Comparison of ENCODE assay signal across 1 cellular context in the genomic region with DNA sequence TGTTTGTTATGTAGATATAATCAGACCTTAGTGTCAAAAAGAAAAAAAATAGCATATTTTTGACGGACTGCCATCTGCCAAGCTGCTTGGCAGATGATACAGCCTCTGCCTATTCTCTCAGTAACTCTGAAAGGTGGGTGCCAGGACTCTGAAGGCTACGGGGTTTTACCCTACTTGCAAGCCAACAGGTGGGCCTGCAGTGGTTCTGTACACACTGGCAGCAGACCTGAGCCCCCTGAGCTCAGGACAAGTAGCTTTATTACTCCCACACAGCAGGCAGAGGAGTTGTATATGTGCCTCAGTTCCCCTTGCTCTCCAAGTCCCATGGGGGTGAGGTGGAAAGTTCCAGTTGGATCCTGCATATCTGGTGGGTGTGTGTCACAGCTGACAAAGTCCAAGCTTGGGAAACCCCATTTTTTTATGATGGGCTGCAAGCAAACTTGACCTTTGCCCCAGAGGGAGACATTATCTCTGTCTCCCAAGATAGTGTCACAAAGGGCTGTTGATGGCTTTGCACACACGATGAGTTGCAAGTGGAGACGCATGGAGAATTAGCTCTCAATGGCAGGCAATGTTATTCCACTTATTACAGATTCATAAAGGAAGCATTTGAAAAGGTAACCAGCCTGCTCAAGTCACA.
TF ChIP-seq lines count a peak whose summit lies in the region.

No MANE protein-coding gene starts in this region.

TF ChIP-seq in HepG2, 621 proteins besides CTCF, POLR2A, EP300 and RAD21 (continued from another document and continues in another):
- TF ChIP-seq, protein P1, sequence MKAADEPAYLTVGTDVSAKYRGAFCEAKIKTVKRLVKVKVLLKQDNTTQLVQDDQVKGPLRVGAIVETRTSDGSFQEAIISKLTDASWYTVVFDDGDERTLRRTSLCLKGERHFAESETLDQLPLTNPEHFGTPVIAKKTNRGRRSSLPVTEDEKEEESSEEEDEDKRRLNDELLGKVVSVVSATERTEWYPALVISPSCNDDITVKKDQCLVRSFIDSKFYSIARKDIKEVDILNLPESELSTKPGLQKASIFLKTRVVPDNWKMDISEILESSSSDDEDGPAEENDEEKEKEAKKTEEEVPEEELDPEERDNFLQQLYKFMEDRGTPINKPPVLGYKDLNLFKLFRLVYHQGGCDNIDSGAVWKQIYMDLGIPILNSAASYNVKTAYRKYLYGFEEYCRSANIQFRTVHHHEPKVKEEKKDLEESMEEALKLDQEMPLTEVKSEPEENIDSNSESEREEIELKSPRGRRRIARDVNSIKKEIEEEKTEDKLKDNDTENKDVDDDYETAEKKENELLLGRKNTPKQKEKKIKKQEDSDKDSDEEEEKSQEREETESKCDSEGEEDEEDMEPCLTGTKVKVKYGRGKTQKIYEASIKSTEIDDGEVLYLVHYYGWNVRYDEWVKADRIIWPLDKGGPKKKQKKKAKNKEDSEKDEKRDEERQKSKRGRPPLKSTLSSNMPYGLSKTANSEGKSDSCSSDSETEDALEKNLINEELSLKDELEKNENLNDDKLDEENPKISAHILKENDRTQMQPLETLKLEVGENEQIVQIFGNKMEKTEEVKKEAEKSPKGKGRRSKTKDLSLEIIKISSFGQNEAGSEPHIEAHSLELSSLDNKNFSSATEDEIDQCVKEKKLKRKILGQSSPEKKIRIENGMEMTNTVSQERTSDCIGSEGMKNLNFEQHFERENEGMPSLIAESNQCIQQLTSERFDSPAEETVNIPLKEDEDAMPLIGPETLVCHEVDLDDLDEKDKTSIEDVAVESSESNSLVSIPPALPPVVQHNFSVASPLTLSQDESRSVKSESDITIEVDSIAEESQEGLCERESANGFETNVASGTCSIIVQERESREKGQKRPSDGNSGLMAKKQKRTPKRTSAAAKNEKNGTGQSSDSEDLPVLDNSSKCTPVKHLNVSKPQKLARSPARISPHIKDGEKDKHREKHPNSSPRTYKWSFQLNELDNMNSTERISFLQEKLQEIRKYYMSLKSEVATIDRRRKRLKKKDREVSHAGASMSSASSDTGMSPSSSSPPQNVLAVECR (CRISPR knock-in tag; IDR thresholded peaks at IDR 0.05; ENCODE audit: borderline replicate concordance) = peak; percentile 49; the same call in 1 of the 2 replicates
- TF ChIP-seq EHMT2 (IDR thresholded peaks at IDR 0.05; ENCODE audit: borderline replicate concordance, low read depth, low read length) (peak; percentile 63; the same call in 1 of the 2 replicates), ZNF263 (CRISPR knock-in tag; IDR thresholded peaks at IDR 0.05) (no peak), ZNF333 (CRISPR knock-in tag; IDR thresholded peaks at IDR 0.05; ENCODE audit: borderline replicate concordance) (0 out of 2 replicates have a peak, but pooled peaks have one; percentile 48), ATRX (CRISPR knock-in tag; IDR thresholded peaks at IDR 0.05; ENCODE audit: borderline replicate concordance) (no peak), HNRNPH1 (optimal IDR thresholded peaks at IDR 0.05; ENCODE audit: low read depth, low read length) (no peak), ZNF30 (CRISPR knock-in tag; IDR thresholded peaks at IDR 0.05) (no peak), ZNF549 (CRISPR knock-in tag; IDR thresholded peaks at IDR 0.05) (no peak), ZBTB3 (CRISPR knock-in tag; IDR thresholded peaks at IDR 0.05; ENCODE audit: borderline replicate concordance, low read depth) (no peak), FOXM1 (CRISPR knock-in tag; IDR thresholded peaks at IDR 0.05) (no peak), NCOA5 (CRISPR knock-in tag; IDR thresholded peaks at IDR 0.05) (no peak), ZNF557 (CRISPR knock-in tag; IDR thresholded peaks at IDR 0.05) (no peak), ZNF530 (CRISPR knock-in tag; IDR thresholded peaks at IDR 0.05; ENCODE audit: low read depth) (no peak), SPEN (CRISPR knock-in tag; IDR thresholded peaks at IDR 0.05; ENCODE audit: low read depth) (peak; percentile 59; the same call in 1 of the 2 replicates), MEIS1 (CRISPR knock-in tag; IDR thresholded peaks at IDR 0.05; ENCODE audit: borderline replicate concordance) (peak; percentile 78; the same call in 1 of the 2 replicates), ELF3 (CRISPR knock-in tag; IDR thresholded peaks at IDR 0.05) (peak; percentile 62; the same call in 1 of the 2 replicates), NCOA1 (CRISPR knock-in tag; IDR thresholded peaks at IDR 0.05) (peak; percentile 39; the same call in 1 of the 2 replicates), KLF9 (CRISPR knock-in tag; IDR thresholded peaks at IDR 0.05; ENCODE audit: low read depth) (peak; percentile 30; the same call in 1 of the 2 replicates), FIP1L1 (IDR thresholded peaks at IDR 0.05; ENCODE audit: borderline replicate concordance, insufficient read depth, low read depth, low read length) (0 out of 2 replicates have a peak, but pooled peaks have one; percentile 34), ARHGAP35 (CRISPR knock-in tag; IDR thresholded peaks at IDR 0.05; ENCODE audit: borderline replicate concordance) (no peak), FOXC1 (CRISPR knock-in tag; IDR thresholded peaks at IDR 0.05; ENCODE audit: borderline replicate concordance) (0 out of 2 replicates have a peak, but pooled peaks have one; percentile 54), ZNF839 (CRISPR knock-in tag; IDR thresholded peaks at IDR 0.05; ENCODE audit: borderline replicate concordance) (no peak), PTBP1 (IDR thresholded peaks at IDR 0.05; ENCODE audit: low read depth, low read length, poor library complexity, severe bottlenecking) (no peak), FOSL2 (CRISPR knock-in tag; IDR thresholded peaks at IDR 0.05) (peak; percentile 86), ZNF296 (CRISPR knock-in tag; conservative IDR thresholded peaks at IDR 0.05) (no peak), NFIC (IDR thresholded peaks at IDR 0.05; ENCODE audit: low read length) (peak; percentile 50; the same call in 1 of the 2 replicates)
- TF ChIP-seq, protein P2, sequence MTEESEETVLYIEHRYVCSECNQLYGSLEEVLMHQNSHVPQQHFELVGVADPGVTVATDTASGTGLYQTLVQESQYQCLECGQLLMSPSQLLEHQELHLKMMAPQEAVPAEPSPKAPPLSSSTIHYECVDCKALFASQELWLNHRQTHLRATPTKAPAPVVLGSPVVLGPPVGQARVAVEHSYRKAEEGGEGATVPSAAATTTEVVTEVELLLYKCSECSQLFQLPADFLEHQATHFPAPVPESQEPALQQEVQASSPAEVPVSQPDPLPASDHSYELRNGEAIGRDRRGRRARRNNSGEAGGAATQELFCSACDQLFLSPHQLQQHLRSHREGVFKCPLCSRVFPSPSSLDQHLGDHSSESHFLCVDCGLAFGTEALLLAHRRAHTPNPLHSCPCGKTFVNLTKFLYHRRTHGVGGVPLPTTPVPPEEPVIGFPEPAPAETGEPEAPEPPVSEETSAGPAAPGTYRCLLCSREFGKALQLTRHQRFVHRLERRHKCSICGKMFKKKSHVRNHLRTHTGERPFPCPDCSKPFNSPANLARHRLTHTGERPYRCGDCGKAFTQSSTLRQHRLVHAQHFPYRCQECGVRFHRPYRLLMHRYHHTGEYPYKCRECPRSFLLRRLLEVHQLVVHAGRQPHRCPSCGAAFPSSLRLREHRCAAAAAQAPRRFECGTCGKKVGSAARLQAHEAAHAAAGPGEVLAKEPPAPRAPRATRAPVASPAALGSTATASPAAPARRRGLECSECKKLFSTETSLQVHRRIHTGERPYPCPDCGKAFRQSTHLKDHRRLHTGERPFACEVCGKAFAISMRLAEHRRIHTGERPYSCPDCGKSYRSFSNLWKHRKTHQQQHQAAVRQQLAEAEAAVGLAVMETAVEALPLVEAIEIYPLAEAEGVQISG (CRISPR knock-in tag; IDR thresholded peaks at IDR 0.05) = peak; percentile 55; the same call in 1 of the 2 replicates
- TF ChIP-seq, protein P3, sequence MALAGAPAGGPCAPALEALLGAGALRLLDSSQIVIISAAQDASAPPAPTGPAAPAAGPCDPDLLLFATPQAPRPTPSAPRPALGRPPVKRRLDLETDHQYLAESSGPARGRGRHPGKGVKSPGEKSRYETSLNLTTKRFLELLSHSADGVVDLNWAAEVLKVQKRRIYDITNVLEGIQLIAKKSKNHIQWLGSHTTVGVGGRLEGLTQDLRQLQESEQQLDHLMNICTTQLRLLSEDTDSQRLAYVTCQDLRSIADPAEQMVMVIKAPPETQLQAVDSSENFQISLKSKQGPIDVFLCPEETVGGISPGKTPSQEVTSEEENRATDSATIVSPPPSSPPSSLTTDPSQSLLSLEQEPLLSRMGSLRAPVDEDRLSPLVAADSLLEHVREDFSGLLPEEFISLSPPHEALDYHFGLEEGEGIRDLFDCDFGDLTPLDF (CRISPR knock-in tag; IDR thresholded peaks at IDR 0.05) = no peak; the same call in 1 of the 2 replicates
- TF ChIP-seq, protein P4, sequence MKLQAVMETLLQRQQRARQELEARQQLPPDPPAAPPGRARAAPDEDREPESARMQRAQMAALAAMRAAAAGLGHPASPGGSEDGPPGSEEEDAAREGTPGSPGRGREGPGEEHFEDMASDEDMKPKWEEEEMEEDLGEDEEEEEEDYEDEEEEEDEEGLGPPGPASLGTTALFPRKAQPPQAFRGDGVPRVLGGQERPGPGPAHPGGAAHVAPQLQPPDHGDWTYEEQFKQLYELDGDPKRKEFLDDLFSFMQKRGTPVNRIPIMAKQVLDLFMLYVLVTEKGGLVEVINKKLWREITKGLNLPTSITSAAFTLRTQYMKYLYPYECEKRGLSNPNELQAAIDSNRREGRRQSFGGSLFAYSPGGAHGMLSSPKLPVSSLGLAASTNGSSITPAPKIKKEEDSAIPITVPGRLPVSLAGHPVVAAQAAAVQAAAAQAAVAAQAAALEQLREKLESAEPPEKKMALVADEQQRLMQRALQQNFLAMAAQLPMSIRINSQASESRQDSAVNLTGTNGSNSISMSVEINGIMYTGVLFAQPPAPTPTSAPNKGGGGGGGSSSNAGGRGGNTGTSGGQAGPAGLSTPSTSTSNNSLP (IDR thresholded peaks at IDR 0.05; ENCODE audit: low read depth, low read length) = no peak
- TF ChIP-seq, protein P5, sequence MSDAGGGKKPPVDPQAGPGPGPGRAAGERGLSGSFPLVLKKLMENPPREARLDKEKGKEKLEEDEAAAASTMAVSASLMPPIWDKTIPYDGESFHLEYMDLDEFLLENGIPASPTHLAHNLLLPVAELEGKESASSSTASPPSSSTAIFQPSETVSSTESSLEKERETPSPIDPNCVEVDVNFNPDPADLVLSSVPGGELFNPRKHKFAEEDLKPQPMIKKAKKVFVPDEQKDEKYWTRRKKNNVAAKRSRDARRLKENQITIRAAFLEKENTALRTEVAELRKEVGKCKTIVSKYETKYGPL (CRISPR knock-in tag; IDR thresholded peaks at IDR 0.05) = no peak
- TF ChIP-seq, protein P6, sequence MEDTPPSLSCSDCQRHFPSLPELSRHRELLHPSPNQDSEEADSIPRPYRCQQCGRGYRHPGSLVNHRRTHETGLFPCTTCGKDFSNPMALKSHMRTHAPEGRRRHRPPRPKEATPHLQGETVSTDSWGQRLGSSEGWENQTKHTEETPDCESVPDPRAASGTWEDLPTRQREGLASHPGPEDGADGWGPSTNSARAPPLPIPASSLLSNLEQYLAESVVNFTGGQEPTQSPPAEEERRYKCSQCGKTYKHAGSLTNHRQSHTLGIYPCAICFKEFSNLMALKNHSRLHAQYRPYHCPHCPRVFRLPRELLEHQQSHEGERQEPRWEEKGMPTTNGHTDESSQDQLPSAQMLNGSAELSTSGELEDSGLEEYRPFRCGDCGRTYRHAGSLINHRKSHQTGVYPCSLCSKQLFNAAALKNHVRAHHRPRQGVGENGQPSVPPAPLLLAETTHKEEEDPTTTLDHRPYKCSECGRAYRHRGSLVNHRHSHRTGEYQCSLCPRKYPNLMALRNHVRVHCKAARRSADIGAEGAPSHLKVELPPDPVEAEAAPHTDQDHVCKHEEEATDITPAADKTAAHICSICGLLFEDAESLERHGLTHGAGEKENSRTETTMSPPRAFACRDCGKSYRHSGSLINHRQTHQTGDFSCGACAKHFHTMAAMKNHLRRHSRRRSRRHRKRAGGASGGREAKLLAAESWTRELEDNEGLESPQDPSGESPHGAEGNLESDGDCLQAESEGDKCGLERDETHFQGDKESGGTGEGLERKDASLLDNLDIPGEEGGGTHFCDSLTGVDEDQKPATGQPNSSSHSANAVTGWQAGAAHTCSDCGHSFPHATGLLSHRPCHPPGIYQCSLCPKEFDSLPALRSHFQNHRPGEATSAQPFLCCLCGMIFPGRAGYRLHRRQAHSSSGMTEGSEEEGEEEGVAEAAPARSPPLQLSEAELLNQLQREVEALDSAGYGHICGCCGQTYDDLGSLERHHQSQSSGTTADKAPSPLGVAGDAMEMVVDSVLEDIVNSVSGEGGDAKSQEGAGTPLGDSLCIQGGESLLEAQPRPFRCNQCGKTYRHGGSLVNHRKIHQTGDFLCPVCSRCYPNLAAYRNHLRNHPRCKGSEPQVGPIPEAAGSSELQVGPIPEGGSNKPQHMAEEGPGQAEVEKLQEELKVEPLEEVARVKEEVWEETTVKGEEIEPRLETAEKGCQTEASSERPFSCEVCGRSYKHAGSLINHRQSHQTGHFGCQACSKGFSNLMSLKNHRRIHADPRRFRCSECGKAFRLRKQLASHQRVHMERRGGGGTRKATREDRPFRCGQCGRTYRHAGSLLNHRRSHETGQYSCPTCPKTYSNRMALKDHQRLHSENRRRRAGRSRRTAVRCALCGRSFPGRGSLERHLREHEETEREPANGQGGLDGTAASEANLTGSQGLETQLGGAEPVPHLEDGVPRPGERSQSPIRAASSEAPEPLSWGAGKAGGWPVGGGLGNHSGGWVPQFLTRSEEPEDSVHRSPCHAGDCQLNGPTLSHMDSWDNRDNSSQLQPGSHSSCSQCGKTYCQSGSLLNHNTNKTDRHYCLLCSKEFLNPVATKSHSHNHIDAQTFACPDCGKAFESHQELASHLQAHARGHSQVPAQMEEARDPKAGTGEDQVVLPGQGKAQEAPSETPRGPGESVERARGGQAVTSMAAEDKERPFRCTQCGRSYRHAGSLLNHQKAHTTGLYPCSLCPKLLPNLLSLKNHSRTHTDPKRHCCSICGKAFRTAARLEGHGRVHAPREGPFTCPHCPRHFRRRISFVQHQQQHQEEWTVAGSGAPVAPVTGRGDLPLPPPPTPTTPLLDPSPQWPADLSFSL (CRISPR knock-in tag; IDR thresholded peaks at IDR 0.05) = 0 out of 2 replicates have a peak, but pooled peaks have one; percentile 55
- TF ChIP-seq, protein P7, sequence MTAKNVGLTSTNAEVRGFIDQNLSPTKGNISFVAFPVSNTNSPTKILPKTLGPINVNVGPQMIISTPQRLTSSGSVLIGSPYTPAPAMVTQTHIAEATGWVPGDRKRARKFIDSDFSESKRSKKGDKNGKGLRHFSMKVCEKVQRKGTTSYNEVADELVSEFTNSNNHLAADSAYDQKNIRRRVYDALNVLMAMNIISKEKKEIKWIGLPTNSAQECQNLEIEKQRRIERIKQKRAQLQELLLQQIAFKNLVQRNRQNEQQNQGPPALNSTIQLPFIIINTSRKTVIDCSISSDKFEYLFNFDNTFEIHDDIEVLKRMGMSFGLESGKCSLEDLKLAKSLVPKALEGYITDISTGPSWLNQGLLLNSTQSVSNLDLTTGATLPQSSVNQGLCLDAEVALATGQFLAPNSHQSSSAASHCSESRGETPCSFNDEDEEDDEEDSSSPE (CRISPR knock-in tag; IDR thresholded peaks at IDR 0.05) = peak; percentile 69
- TF ChIP-seq, protein P8, sequence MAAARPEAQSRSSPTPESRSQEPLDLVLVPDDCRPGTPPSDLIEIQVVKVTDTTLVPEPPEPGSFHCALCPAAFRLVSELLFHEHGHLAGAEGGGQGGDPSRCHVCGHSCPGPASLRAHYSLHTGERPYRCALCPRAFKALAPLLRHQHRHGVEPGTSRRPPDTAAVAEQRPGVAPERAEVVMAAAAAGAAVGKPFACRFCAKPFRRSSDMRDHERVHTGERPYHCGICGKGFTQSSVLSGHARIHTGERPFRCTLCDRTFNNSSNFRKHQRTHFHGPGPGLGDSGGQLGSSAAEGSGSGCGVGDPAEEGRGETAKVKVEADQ (CRISPR knock-in tag; IDR thresholded peaks at IDR 0.05; ENCODE audit: borderline replicate concordance) = 0 out of 2 replicates have a peak, but pooled peaks have one; percentile 41
